ENCODE assay signal across 31 cellular contexts in the genomic region with DNA sequence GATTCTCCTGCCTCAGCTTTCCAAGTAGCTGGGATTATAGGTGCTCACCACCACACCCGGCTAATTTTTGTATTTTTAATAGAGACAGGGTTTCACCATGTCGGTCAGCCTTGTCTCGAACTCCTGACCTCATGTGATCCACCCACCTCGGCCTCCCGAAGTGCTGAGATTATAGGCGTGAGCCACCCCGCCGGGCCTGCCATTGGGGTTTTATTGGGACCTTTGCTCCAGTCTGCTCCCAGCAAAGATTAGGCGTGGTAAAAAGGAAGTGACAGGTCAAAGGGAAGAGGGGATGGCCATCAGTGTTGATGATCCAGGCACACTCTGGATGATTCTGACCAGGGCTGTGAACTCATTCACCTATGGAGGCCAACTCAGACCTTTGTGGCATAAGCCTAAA. TPM values are rescaled to one million over a fixed set of nuclear protein-coding genes. Genes with fewer than 3 reads are reported as not detected.
"Had no signal": no experiment of that assay in that cellular context is flagged by ENCODE, and none has a peak within 500 bp of the region (broad histone marks: within the 10 kb centered on the region; RNA-seq: fewer than 3 reads in every experiment).

No MANE protein-coding gene starts in this region.

- H3K27me3 ChIP-seq: adrenal gland, body of pancreas, dorsolateral prefrontal cortex, esophagus muscularis mucosa, foreskin keratinocyte, gastroesophageal sphincter had no signal

- H3K9me3 ChIP-seq: body of pancreas, esophagus muscularis mucosa had no signal

- H3K27ac Mint-ChIP-seq: activated CD4-positive, alpha-beta memory T cell treated with anti-CD3 and anti-CD28 coated beads for 36 hours; activated CD4-positive, alpha-beta T cell treated with anti-CD3 and anti-CD28 coated beads for 36 hours; activated CD4-positive, alpha-beta T cell treated with anti-CD3 and anti-CD28 coated beads, Interleukin-2, amount 10 ng/mL, durations not matched to agents 24 days and 14 days; activated CD8-positive, alpha-beta memory T cell treated with anti-CD3 and anti-CD28 coated beads, Interleukin-2, amount 10 ng/mL, durations not matched to agents 7 days and 5 days; activated CD8-positive, alpha-beta T cell treated with anti-CD3 and anti-CD28 coated beads, Interleukin-2, amount 10 ng/mL, durations not matched to agents 7 days and 5 days; activated naive CD4-positive, alpha-beta T cell treated with anti-CD3 and anti-CD28 coated beads for 36 hours; activated naive CD4-positive, alpha-beta T cell treated with anti-CD3 and anti-CD28 coated beads, Interleukin-2, amount 50 U/mL, for 24 hours; activated naive CD8-positive, alpha-beta T cell treated with anti-CD3 and anti-CD28 coated beads for 36 hours; activated naive CD8-positive, alpha-beta T cell treated with anti-CD3 and anti-CD28 coated beads, Interleukin-2, amount 50 U/mL, for 24 hours; activated T-helper 1 cell treated with anti-CD3 and anti-CD28 coated beads, Interleukin-12 subunit alpha, Interleukin-12 subunit beta, Interleukin-2, Interleukin-4 antibody, amounts not matched to agents 30 ng/mL and 10 ng/mL and 1 ng/mL, durations not matched to agents 14 hours and 24 hours and 36 hours; activated T-helper 2 cell treated with anti-CD3 and anti-CD28 coated beads, Interferon-gamma antibody, Interleukin-2, Interleukin-4, amounts not matched to agents 10 μg/mL and 5 μg/mL and 100 μg/mL, durations not matched to agents 14 hours and 24 hours and 36 hours; dendritic cell treated with granulocyte-macrophage colony-stimulating factor and Interleukin-4, amounts not matched to agents 40 ng/mL and 50 ng/mL, for 4 days had no signal

- H3K4me3 ChIP-seq: adrenal gland, body of pancreas, coronary artery, dorsolateral prefrontal cortex, esophagus muscularis mucosa, gastroesophageal sphincter had no signal

- H3K27me3 Mint-ChIP-seq: activated CD4-positive, alpha-beta T cell treated with anti-CD3 and anti-CD28 coated beads for 36 hours; activated CD8-positive, alpha-beta memory T cell treated with anti-CD3 and anti-CD28 coated beads, Interleukin-2, amount 10 ng/mL, durations not matched to agents 7 days and 5 days; activated naive CD4-positive, alpha-beta T cell treated with anti-CD3 and anti-CD28 coated beads, Interleukin-2, amount 50 U/mL, for 24 hours; activated naive CD8-positive, alpha-beta T cell treated with anti-CD3 and anti-CD28 coated beads for 36 hours; activated naive CD8-positive, alpha-beta T cell treated with anti-CD3 and anti-CD28 coated beads, Interleukin-2, amount 50 U/mL, for 24 hours; central memory CD8-positive, alpha-beta T cell; dendritic cell treated with granulocyte-macrophage colony-stimulating factor and Interleukin-4, amounts not matched to agents 40 ng/mL and 50 ng/mL, for 4 days had no signal

- ATAC-seq: activated CD4-positive, alpha-beta T cell treated with anti-CD3 and anti-CD28 coated beads for 36 hours; activated CD8-positive, alpha-beta memory T cell treated with anti-CD3 and anti-CD28 coated beads, Interleukin-2, amount 10 ng/mL, durations not matched to agents 7 days and 5 days; activated CD8-positive, alpha-beta T cell treated with anti-CD3 and anti-CD28 coated beads, Interleukin-2, amount 10 ng/mL, durations not matched to agents 7 days and 5 days; activated naive CD8-positive, alpha-beta T cell treated with anti-CD3 and anti-CD28 coated beads, Interleukin-2, amount 50 U/mL, for 24 hours; body of pancreas; foreskin keratinocyte; gastroesophageal sphincter had no signal

- H3K4me3 Mint-ChIP-seq: activated CD4-positive, alpha-beta memory T cell treated with anti-CD3 and anti-CD28 coated beads for 36 hours; activated CD4-positive, alpha-beta T cell treated with anti-CD3 and anti-CD28 coated beads for 36 hours; activated CD4-positive, alpha-beta T cell treated with anti-CD3 and anti-CD28 coated beads, Interleukin-2, amount 10 ng/mL, durations not matched to agents 24 days and 14 days; activated CD8-positive, alpha-beta memory T cell treated with anti-CD3 and anti-CD28 coated beads, Interleukin-2, amount 10 ng/mL, durations not matched to agents 7 days and 5 days; activated CD8-positive, alpha-beta T cell treated with anti-CD3 and anti-CD28 coated beads, Interleukin-2, amount 10 ng/mL, durations not matched to agents 7 days and 5 days; activated naive CD4-positive, alpha-beta T cell treated with anti-CD3 and anti-CD28 coated beads for 36 hours; activated naive CD4-positive, alpha-beta T cell treated with anti-CD3 and anti-CD28 coated beads, Interleukin-2, amount 50 U/mL, for 24 hours; activated naive CD8-positive, alpha-beta T cell treated with anti-CD3 and anti-CD28 coated beads for 36 hours; activated naive CD8-positive, alpha-beta T cell treated with anti-CD3 and anti-CD28 coated beads, Interleukin-2, amount 50 U/mL, for 24 hours; activated T-helper 1 cell treated with anti-CD3 and anti-CD28 coated beads, Interleukin-12 subunit alpha, Interleukin-12 subunit beta, Interleukin-2, Interleukin-4 antibody, amounts not matched to agents 30 ng/mL and 10 ng/mL and 1 ng/mL, durations not matched to agents 14 hours and 24 hours and 36 hours; central memory CD8-positive, alpha-beta T cell; dendritic cell treated with granulocyte-macrophage colony-stimulating factor and Interleukin-4, amounts not matched to agents 40 ng/mL and 50 ng/mL, for 4 days had no signal

- H3K4me1 ChIP-seq: adrenal gland, body of pancreas, foreskin keratinocyte, gastroesophageal sphincter had no signal

- H3K4me1 Mint-ChIP-seq: activated CD4-positive, alpha-beta T cell treated with anti-CD3 and anti-CD28 coated beads for 36 hours; activated CD4-positive, alpha-beta T cell treated with anti-CD3 and anti-CD28 coated beads, Interleukin-2, amount 10 ng/mL, durations not matched to agents 24 days and 14 days; activated CD8-positive, alpha-beta memory T cell treated with anti-CD3 and anti-CD28 coated beads, Interleukin-2, amount 10 ng/mL, durations not matched to agents 7 days and 5 days; activated naive CD4-positive, alpha-beta T cell treated with anti-CD3 and anti-CD28 coated beads, Interleukin-2, amount 50 U/mL, for 24 hours; activated naive CD8-positive, alpha-beta T cell treated with anti-CD3 and anti-CD28 coated beads for 36 hours; activated naive CD8-positive, alpha-beta T cell treated with anti-CD3 and anti-CD28 coated beads, Interleukin-2, amount 50 U/mL, for 24 hours; central memory CD8-positive, alpha-beta T cell had no signal

- H3K36me3 Mint-ChIP-seq: activated CD4-positive, alpha-beta memory T cell treated with anti-CD3 and anti-CD28 coated beads for 36 hours had no signal

- DNase-seq: activated CD4-positive, alpha-beta memory T cell treated with anti-CD3 and anti-CD28 coated beads for 36 hours; activated CD4-positive, alpha-beta T cell treated with anti-CD3 and anti-CD28 coated beads for 36 hours; activated CD4-positive, alpha-beta T cell treated with anti-CD3 and anti-CD28 coated beads, Interleukin-2, amount 10 ng/mL, durations not matched to agents 24 days and 14 days; activated CD4-positive, CD25-positive, alpha-beta regulatory T cell; activated CD4-positive, CD25-positive, alpha-beta regulatory T cell treated with anti-CD3 and anti-CD28 coated beads, Interleukin-2, amount 50 U/mL, for 72 hours; activated CD8-positive, alpha-beta memory T cell treated with anti-CD3 and anti-CD28 coated beads, Interleukin-2, amount 10 ng/mL, durations not matched to agents 7 days and 5 days; activated CD8-positive, alpha-beta memory T cell treated with anti-CD3 and anti-CD28 coated beads, Interleukin-2, amount 50 U/mL, for 4 hours; activated CD8-positive, alpha-beta T cell treated with anti-CD3 and anti-CD28 coated beads, Interleukin-2, amount 10 ng/mL, durations not matched to agents 7 days and 5 days; activated effector memory CD4-positive, alpha-beta T cell treated with anti-CD3 and anti-CD28 coated beads, Interleukin-2, amount 50 U/mL, for 16 hours; activated naive CD4-positive, alpha-beta T cell treated with anti-CD3 and anti-CD28 coated beads for 36 hours; activated naive CD8-positive, alpha-beta T cell treated with anti-CD3 and anti-CD28 coated beads for 36 hours; activated naive CD8-positive, alpha-beta T cell treated with anti-CD3 and anti-CD28 coated beads, Interleukin-2, amount 50 U/mL, for 24 hours; activated T-cell treated with anti-CD3 and anti-CD28 coated beads, Interleukin-2, amount 50 U/mL, for 1 hour; activated T-cell treated with anti-CD3 and anti-CD28 coated beads, Interleukin-2, amount 50 U/mL, for 48 hours; amygdala; aorta; body of pancreas; dorsolateral prefrontal cortex; effector memory CD4-positive, alpha-beta T cell; erythroblast; foreskin keratinocyte; T-helper 2 cell had no signal

- H3K9me3 Mint-ChIP-seq: activated naive CD4-positive, alpha-beta T cell treated with anti-CD3 and anti-CD28 coated beads, Interleukin-2, amount 50 U/mL, for 24 hours; activated naive CD8-positive, alpha-beta T cell treated with anti-CD3 and anti-CD28 coated beads, Interleukin-2, amount 50 U/mL, for 24 hours; central memory CD8-positive, alpha-beta T cell had no signal

- H3K27ac ChIP-seq: adrenal gland, body of pancreas, coronary artery, dorsolateral prefrontal cortex, esophagus muscularis mucosa, foreskin keratinocyte, gastroesophageal sphincter had no signal

- H3K36me3 ChIP-seq: adrenal gland, gastroesophageal sphincter had no signal

RNA-seq across cellular contexts. Expression of a gene that starts 20.5 kb away (rescaled TPM):
- total RNA-seq: activated CD8-positive, alpha-beta memory T cell treated with anti-CD3 and anti-CD28 coated beads, Interleukin-2, amount 10 ng/mL, durations not matched to agents 7 days and 5 days had no signal
- polyA plus RNA-seq: foreskin keratinocyte had no signal
